ENCODE assay signal across 8 cellular contexts in the genomic region with DNA sequence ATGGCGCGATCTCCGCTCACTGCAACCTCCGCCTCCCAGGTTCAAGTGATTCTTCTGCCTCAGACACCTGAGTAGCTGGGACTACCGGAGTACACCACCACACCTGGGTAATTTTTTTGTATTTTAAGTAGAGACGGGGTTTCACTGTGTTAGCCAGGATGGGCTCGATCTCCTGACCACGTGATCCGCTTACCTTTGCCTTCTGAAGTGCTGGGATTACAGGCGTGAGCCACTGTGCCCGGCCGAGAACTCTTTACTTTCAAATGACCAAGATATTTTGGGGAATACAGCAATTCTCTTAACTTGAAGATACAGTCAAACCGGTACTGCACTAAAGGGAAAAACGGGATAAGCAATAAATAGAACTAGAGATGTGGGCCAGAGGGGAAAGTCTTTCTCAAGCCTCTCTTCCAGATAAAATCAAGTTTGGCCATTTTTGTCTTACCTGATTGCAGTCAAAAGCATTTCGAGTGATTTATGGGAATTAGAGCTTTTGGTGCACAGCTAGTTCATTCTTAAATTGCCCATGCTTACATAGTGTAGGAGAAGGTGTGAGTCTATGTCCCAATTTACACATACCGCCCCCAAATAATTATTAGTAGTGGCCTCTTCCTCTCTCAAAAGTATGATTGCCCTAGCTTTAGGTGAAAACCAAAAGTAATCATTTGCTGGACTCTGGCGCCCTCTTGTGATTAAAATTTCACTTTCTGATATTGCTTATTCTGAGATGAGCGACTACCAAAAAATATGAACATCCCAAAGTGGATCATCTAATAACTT. TPM values are rescaled to one million over a fixed set of nuclear protein-coding genes. Genes with fewer than 3 reads are reported as not detected.
DNase-seq lines count a peak whose midpoint lies in the region; ATAC-seq and TF ChIP-seq lines count a peak whose summit lies in the region.

No MANE protein-coding gene starts in this region.

- TF ChIP-seq CTCF in GM06990 (IDR thresholded peaks at IDR 0.05; ENCODE audit: insufficient read depth, low read length, poor library complexity, severe bottlenecking) (peak; percentile 46), MCF 10A (IDR thresholded peaks at IDR 0.05; ENCODE audit: unreplicated experiment) (peak; percentile 73)

- H3K4me1 Mint-ChIP-seq in MCF 10A (ENCODE audit: insufficient read depth, unreplicated experiment) = no peaks in the 10 kb centered on the region

- H3K36me3 Mint-ChIP-seq in MCF 10A (ENCODE audit: insufficient read depth, unreplicated experiment) = no peaks in the 10 kb centered on the region

- DNase-seq in AML-193 (lab: John Stamatoyannopoulos, UW) (peak; percentile 40 to 57), GM06990 (ENCODE audit: extremely low read depth, insufficient read length) (peak; percentile 20), RPMI8226 (peak; percentile 73), MCF 10A (ENCODE audit: unreplicated experiment) (peak; percentile 68), kidney tubule cell (ENCODE audit: low spot score) (peak; percentile 56)
- DNase-seq in stimulated activated CD8-positive, alpha-beta memory T cell treated with anti-CD3 and anti-CD28 coated beads, Interleukin-4, amount 100 ng/mL, for 48 hours = peak; percentile 57

- peaks cover 21% of the 10 kb centered on the region for H3K27me3 Mint-ChIP-seq in MCF 10A (ENCODE audit: insufficient read depth, unreplicated experiment)

- ATAC-seq in HG03378 (IDR thresholded peaks at IDR 0.05; ENCODE audit: unreplicated experiment) (peak; percentile 56), GM21717 (IDR thresholded peaks at IDR 0.05; ENCODE audit: unreplicated experiment) (no peak)

- BruUV-seq in MCF 10A (replicated peaks; lab: Mats Ljungman, UMichigan) = no TSS peak

- H3K27me3 ChIP-seq in GM06990 (replicated peaks; ENCODE audit: control insufficient read depth, insufficient read depth, low read length) = no peaks in the 10 kb centered on the region; the same call in 1 of the 2 replicates

- intact Hi-C loops in MCF 10A (cut with micrococcal nuclease) = loop anchor here (1.0 to 5.0 kb wide), 7 partner anchors 156 to 534 kb away; no protein-coding TSS in a partner anchor

- no peak overlapping the region for H3K27ac Mint-ChIP-seq in MCF 10A (ENCODE audit: low read depth, unreplicated experiment)

- H3K36me3 ChIP-seq in GM06990 (ENCODE audit: control insufficient read depth, insufficient read depth, low read length) = no peaks in the 10 kb centered on the region

- no peak overlapping the region for H3K4me3 ChIP-seq in GM06990 (replicated peaks; ENCODE audit: low read depth, low read length)

- no peak overlapping the region for H3K4me3 Mint-ChIP-seq in MCF 10A (ENCODE audit: unreplicated experiment)

- H3K9me3 Mint-ChIP-seq in MCF 10A (ENCODE audit: unreplicated experiment) = no peaks in the 10 kb centered on the region

- CTCF ChIA-PET in MCF 10A (lab: Yijun Ruan, JAX) = interaction anchor here (0.5 to 10.3 kb wide), 48 partner anchors 9 to 668 kb away, joined by 3 to 199 read pairs (median 4); partner anchors contain the start of genes HERC5 and SPP1

- POLR2A ChIA-PET in MCF 10A (lab: Yijun Ruan, JAX) = interaction anchor here (0.7 to 1.6 kb wide), 6 partner anchors 10 to 179 kb away, joined by 3 to 10 read pairs (median 3); no protein-coding TSS in a partner anchor

RNA-seq across cellular contexts. Expression of gene ABCG2, which starts 53.2 kb away (rescaled TPM):
- total RNA-seq in MCF 10A (2022) = 0.07 and 0.12 TPM in 2 replicates

Comparison
In these comparisons a context has a peak if more than half of its experiments do, and no peak if none do; other contexts are left out.
1. DNase-seq: peak in every context shown above with its lines; median percentile 73 in RPMI8226; 68 in MCF 10A; 57 in stimulated activated CD8-positive, alpha-beta memory T cell treated with anti-CD3 and anti-CD28 coated beads, Interleukin-4, amount 100 ng/mL, for 48 hours; 56 in kidney tubule cell; 48 in AML-193; 20 in GM06990.